In the genomic region with DNA sequence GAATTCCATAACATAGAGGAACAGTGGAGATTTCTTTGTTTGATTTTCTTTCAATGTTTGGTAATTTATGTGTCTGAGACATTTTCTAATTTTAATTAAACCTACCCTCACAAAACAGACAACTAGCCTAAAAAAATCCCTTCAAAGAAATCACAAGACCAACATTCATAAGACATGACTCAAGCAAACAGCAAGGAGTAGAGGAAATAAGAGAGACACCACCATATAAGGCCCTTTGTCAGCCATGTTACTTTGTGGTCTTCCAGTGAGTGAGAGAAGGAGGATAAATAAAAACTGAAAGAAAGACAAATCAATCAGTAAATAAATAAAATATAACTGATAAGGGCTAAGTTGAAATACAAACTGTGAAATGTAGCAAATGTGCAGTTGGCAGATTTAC, we compare ENCODE assay signal across 24 cellular contexts.
DNase-seq lines count a peak whose midpoint lies in the region; ATAC-seq, FAIRE-seq and TF ChIP-seq lines count a peak whose summit lies in the region.
"Had no signal": no experiment of that assay in that cellular context is flagged by ENCODE, and none has a peak within 500 bp of the region (broad histone marks: within the 10 kb centered on the region; RNA-seq: fewer than 3 reads in every experiment).

No MANE protein-coding gene starts in this region.

- POLR2A ChIA-PET in SK-N-SH (lab: Yijun Ruan, JAX), result no interaction called here

- CTCF ChIA-PET in SK-N-SH (lab: Yijun Ruan, JAX), result no interaction called here

- no peaks in the 10 kb centered on the region for H3K27me3 Mint-ChIP-seq in astrocyte (ENCODE audit: low read depth, unreplicated experiment)
- H3K27me3 Mint-ChIP-seq in activated T-cell treated with anti-CD3 and anti-CD28 coated beads, Interleukin-2, amount 50 U/mL, for 4 hours (ENCODE audit: low read depth), result no peaks in the 10 kb centered on the region
- H3K27me3 Mint-ChIP-seq: activated T-cell treated with anti-CD3 and anti-CD28 coated beads, Interleukin-2, amount 50 U/mL, for 24 hours had no signal

- H4K20me1 ChIP-seq in astrocyte (ENCODE audit: insufficient read depth, low read length), result no peaks in the 10 kb centered on the region
- H4K20me1 ChIP-seq in SK-N-SH (ENCODE audit: insufficient read depth), result no peaks in the 10 kb centered on the region

- TF ChIP-seq EP300 in SK-N-SH (IDR thresholded peaks at IDR 0.05; ENCODE audit: borderline replicate concordance in 1 of 2, low read depth in 1 of 2, low read length in 1 of 2), result no peak

- H3K9me2 ChIP-seq in SK-N-SH, result no peaks in the 10 kb centered on the region

- no peaks in the 10 kb centered on the region for H3K36me3 Mint-ChIP-seq in astrocyte (ENCODE audit: low read depth, unreplicated experiment)
- no peaks in the 10 kb centered on the region for H3K36me3 Mint-ChIP-seq in activated T-cell treated with anti-CD3 and anti-CD28 coated beads, Interleukin-2, amount 50 U/mL, for 4 hours (ENCODE audit: insufficient read depth)
- H3K36me3 Mint-ChIP-seq: CD8-positive, alpha-beta memory T cell; naive thymus-derived CD4-positive, alpha-beta T cell had no signal

- no peak for TF ChIP-seq RAD21 in SK-N-SH (IDR thresholded peaks at IDR 0.05; ENCODE audit: low read length)

- H3K4me1 Mint-ChIP-seq in astrocyte (ENCODE audit: low read depth, unreplicated experiment), result peaks cover 14% of the 10 kb centered on the region
- no peaks in the 10 kb centered on the region for H3K4me1 Mint-ChIP-seq in activated T-cell treated with anti-CD3 and anti-CD28 coated beads, Interleukin-2, amount 50 U/mL, for 4 hours (ENCODE audit: low read depth)
- H3K4me1 Mint-ChIP-seq: CD8-positive, alpha-beta memory T cell; naive thymus-derived CD4-positive, alpha-beta T cell had no signal

- no peak for FAIRE-seq in astrocyte (lab: Jason Lieb, UNC)
- FAIRE-seq: GM12891, H54 had no signal

- H3K79me2 ChIP-seq in astrocyte (ENCODE audit: insufficient read depth, low read length), result no peaks in the 10 kb centered on the region
- no peaks in the 10 kb centered on the region for H3K79me2 ChIP-seq in SK-N-SH (ENCODE audit: insufficient read depth)

- H3K4me1 ChIP-seq in astrocyte (ENCODE audit: insufficient read depth, low read length) (no peaks in the 10 kb centered on the region), SK-N-SH (ENCODE audit: control insufficient read depth in 1 of 2, insufficient read depth in 2 of 2, low read depth in 1 of 2, low read length in 1 of 2) (no peaks in the 10 kb centered on the region)
- H3K4me1 ChIP-seq: adrenal gland, right atrium auricular region had no signal

- H3K4me2 ChIP-seq in astrocyte (ENCODE audit: low read length) (no peak overlapping the region), SK-N-SH (no peak overlapping the region)

- peak; percentile 61 for DNase-seq in ELR (ENCODE audit: low read depth)
- DNase-seq in astrocyte (ENCODE audit: low read depth), result peak; percentile 19
- DNase-seq in iris pigment epithelial cell (ENCODE audit: low read depth), result peak; percentile 24
- peak; percentile 11 for DNase-seq in retinal pigment epithelial cell (ENCODE audit: low read depth)
- DNase-seq in SK-N-SH, result no peak
- DNase-seq in stimulated activated naive CD4-positive, alpha-beta T cell treated with Interleukin-2 at 50 U/mL for 16 hours (lab: John Stamatoyannopoulos, UW), result no peak
- DNase-seq in NCI-H2107 (lab: John Stamatoyannopoulos, UW), result no peak
- DNase-seq in activated T-cell treated with anti-CD3 and anti-CD28 coated beads, Interleukin-2, amount 50 U/mL, for 4 hours, result no peak
- DNase-seq: activated CD4-positive, alpha-beta T cell treated with anti-CD3 and anti-CD28 coated beads for 48 hours; activated T-cell treated with anti-CD3 and anti-CD28 coated beads, Interleukin-2, amount 50 U/mL, for 24 hours; adrenal gland; CD8-positive, alpha-beta memory T cell; DND-41; MV-4-11; naive thymus-derived CD4-positive, alpha-beta T cell; NCI-H2171; NCI-H524 treated with DMSO at 0.1 percent for 48 hours; stimulated activated CD4-positive, alpha-beta T cell treated with anti-CD3 and anti-CD28 coated beads, Interleukin-12 subunit alpha, Interleukin-12 subunit beta, amount 100 ng/mL, for 4 hours; stimulated activated CD4-positive, alpha-beta T cell treated with anti-CD3 and anti-CD28 coated beads, Interleukin-4, amount 100 ng/mL, for 4 hours; stimulated activated naive CD4-positive, alpha-beta T cell had no signal

- H3K4me3 ChIP-seq in astrocyte (ENCODE audit: insufficient read depth, low read depth, low read length), result no peak overlapping the region
- H3K4me3 ChIP-seq in retinal pigment epithelial cell (ENCODE audit: low read length), result no peak overlapping the region
- H3K4me3 ChIP-seq in SK-N-SH (ENCODE audit: low read depth in 2 of 2, low read length in 1 of 2), result no peak overlapping the region
- H3K4me3 ChIP-seq: adrenal gland, right atrium auricular region, thoracic aorta had no signal

- H3K9me3 ChIP-seq in astrocyte (ENCODE audit: insufficient read depth, low read depth, low read length) (no peaks in the 10 kb centered on the region), SK-N-SH (no peaks in the 10 kb centered on the region)
- H3K9me3 ChIP-seq: adrenal gland, right atrium auricular region, thoracic aorta had no signal

- peak overlapping the region; percentile 91 for H3K27ac Mint-ChIP-seq in astrocyte (ENCODE audit: unreplicated experiment)
- H3K27ac Mint-ChIP-seq: activated T-cell treated with anti-CD3 and anti-CD28 coated beads, Interleukin-2, amount 50 U/mL, for 24 hours; CD8-positive, alpha-beta memory T cell; naive thymus-derived CD4-positive, alpha-beta T cell had no signal

- H3K27ac ChIP-seq in astrocyte (ENCODE audit: low read depth, low read length) (peak overlapping the region; percentile 20), SK-N-SH (ENCODE audit: low read depth in 2 of 2, low read length in 1 of 2) (no peak overlapping the region)
- H3K27ac ChIP-seq: adrenal gland, right atrium auricular region, thoracic aorta had no signal

- H3K9me3 Mint-ChIP-seq in astrocyte (ENCODE audit: unreplicated experiment), result peaks cover 4% of the 10 kb centered on the region
- no peaks in the 10 kb centered on the region for H3K9me3 Mint-ChIP-seq in activated T-cell treated with anti-CD3 and anti-CD28 coated beads, Interleukin-2, amount 50 U/mL, for 4 hours
- H3K9me3 Mint-ChIP-seq: activated T-cell treated with anti-CD3 and anti-CD28 coated beads, Interleukin-2, amount 50 U/mL, for 24 hours; CD8-positive, alpha-beta memory T cell; naive thymus-derived CD4-positive, alpha-beta T cell had no signal

- TF ChIP-seq CTCF in astrocyte (IDR thresholded peaks at IDR 0.05; ENCODE audit: insufficient read depth, low read depth, low read length) (no peak), retinal pigment epithelial cell (conservative IDR thresholded peaks at IDR 0.05; ENCODE audit: low read depth, low read length) (no peak), SK-N-SH (IDR thresholded peaks at IDR 0.05) (no peak)

- H3K4me3 Mint-ChIP-seq in astrocyte (ENCODE audit: unreplicated experiment), result no peak overlapping the region
- no peak overlapping the region for H3K4me3 Mint-ChIP-seq in activated T-cell treated with anti-CD3 and anti-CD28 coated beads, Interleukin-2, amount 50 U/mL, for 4 hours
- H3K4me3 Mint-ChIP-seq: activated T-cell treated with anti-CD3 and anti-CD28 coated beads, Interleukin-2, amount 50 U/mL, for 24 hours; CD8-positive, alpha-beta memory T cell; naive thymus-derived CD4-positive, alpha-beta T cell had no signal

- no peaks in the 10 kb centered on the region for H3K36me3 ChIP-seq in astrocyte (ENCODE audit: insufficient read depth, low read length)
- H3K36me3 ChIP-seq in SK-N-SH (replicated peaks in 1 of 2; ENCODE audit: control insufficient read depth in 1 of 2, insufficient read depth in 2 of 2, low read length in 1 of 2), result no peaks in the 10 kb centered on the region
- H3K36me3 ChIP-seq: adrenal gland, right atrium auricular region, thoracic aorta had no signal

- H2AFZ ChIP-seq in astrocyte (ENCODE audit: low read depth, low read length), result peak overlapping the region; percentile 27
- no peak overlapping the region for H2AFZ ChIP-seq in SK-N-SH (ENCODE audit: low read depth)

- H3K9ac ChIP-seq in astrocyte (ENCODE audit: low read length) (no peak overlapping the region), SK-N-SH (no peak overlapping the region)

- H3F3A ChIP-seq in SK-N-SH (replicated peaks; ENCODE audit: insufficient read depth), result no peaks in the 10 kb centered on the region

- H3K27me3 ChIP-seq in astrocyte (ENCODE audit: insufficient read depth, low read length), result no peaks in the 10 kb centered on the region
- H3K27me3 ChIP-seq in SK-N-SH (ENCODE audit: insufficient read depth), result no peaks in the 10 kb centered on the region
- H3K27me3 ChIP-seq: adrenal gland, right atrium auricular region had no signal

- ATAC-seq in activated T-cell treated with anti-CD3 and anti-CD28 coated beads, Interleukin-2, amount 50 U/mL, for 4 hours, result no peak
- ATAC-seq: naive thymus-derived CD4-positive, alpha-beta T cell had no signal

TF ChIP-seq in SK-N-SH, 30 proteins besides CTCF, POLR2A, EP300 and RAD21 (continues in another document):
- TF ChIP-seq TCF12 (IDR thresholded peaks at IDR 0.05) (no peak), RFX5 (IDR thresholded peaks at IDR 0.05; ENCODE audit: low read length) (no peak), MEF2A (IDR thresholded peaks at IDR 0.05; ENCODE audit: borderline replicate concordance, low read depth) (no peak), RCOR1 (IDR thresholded peaks at IDR 0.05; ENCODE audit: low read length) (no peak), SIN3A (IDR thresholded peaks at IDR 0.05; ENCODE audit: borderline replicate concordance, low read depth, low read length) (no peak), ELF1 (IDR thresholded peaks at IDR 0.05) (no peak)
- TF ChIP-seq, protein P1, sequence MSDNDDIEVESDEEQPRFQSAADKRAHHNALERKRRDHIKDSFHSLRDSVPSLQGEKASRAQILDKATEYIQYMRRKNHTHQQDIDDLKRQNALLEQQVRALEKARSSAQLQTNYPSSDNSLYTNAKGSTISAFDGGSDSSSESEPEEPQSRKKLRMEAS (IDR thresholded peaks at IDR 0.05; ENCODE audit: low read depth), result no peak
- TF ChIP-seq, protein P2, sequence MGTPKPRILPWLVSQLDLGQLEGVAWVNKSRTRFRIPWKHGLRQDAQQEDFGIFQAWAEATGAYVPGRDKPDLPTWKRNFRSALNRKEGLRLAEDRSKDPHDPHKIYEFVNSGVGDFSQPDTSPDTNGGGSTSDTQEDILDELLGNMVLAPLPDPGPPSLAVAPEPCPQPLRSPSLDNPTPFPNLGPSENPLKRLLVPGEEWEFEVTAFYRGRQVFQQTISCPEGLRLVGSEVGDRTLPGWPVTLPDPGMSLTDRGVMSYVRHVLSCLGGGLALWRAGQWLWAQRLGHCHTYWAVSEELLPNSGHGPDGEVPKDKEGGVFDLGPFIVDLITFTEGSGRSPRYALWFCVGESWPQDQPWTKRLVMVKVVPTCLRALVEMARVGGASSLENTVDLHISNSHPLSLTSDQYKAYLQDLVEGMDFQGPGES (IDR thresholded peaks at IDR 0.05; ENCODE audit: low read depth, low read length), result no peak

Comparison
In these comparisons a context has a peak if more than half of its experiments do, and no peak if none do; other contexts are left out.
1. DNase-seq: peak in ELR (single experiment), astrocyte (single experiment), iris pigment epithelial cell (single experiment) and retinal pigment epithelial cell (single experiment); none in SK-N-SH (single experiment), stimulated activated naive CD4-positive, alpha-beta T cell treated with Interleukin-2 at 50 U/mL for 16 hours (single experiment), NCI-H2107 (single experiment) and activated T-cell treated with anti-CD3 and anti-CD28 coated beads, Interleukin-2, amount 50 U/mL, for 4 hours (single experiment).